1 cellular context compared by ENCODE assay signal in the genomic region with DNA sequence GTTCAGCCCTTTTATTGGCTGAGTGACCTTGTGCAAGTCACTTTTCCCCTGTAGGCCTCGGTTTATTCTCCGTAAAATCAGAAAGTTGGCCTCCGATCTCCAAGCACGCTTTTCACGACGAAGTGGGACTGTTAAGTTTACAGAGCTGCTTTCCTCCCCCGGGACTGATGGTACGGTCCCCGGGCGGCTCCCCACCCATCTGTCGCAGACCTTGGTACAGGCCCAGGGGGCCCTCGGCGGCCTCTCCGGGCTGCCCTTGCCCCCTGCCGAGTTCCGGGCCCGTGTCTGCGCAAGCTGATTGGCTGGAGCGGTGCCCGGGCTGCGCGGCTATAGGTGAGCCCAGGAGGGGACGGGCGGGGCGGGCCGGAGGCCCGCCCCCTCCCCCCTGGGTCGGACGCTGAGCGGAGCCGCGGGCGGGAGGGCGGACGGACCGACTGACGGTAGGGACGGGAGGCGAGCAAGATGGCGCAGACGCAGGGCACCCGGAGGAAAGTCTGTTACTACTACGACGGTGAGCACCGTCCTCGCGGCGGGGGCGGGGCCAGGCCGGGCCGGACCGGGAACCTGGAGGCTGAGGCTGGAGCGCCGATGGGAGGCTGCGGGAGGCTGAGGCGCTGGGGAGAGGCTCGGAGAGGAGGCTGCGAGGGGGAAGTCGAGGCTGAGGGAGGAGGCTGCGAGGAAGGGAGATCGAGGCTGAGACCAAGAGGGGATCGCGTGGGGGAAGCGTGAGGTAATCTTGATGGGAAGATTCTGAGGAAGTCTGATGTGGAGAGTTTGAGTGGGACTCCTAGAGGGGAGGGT.
TF ChIP-seq lines count a peak whose summit lies in the region.

A gene (plus strand): TSS at position 376 of the 801 bp plus-strand sequence. CDS start 87 bp downstream, at position 463.

TF ChIP-seq in K562, 482 proteins besides CTCF, POLR2A, EP300 and RAD21 (continued from another document and continues in another):
- TF ChIP-seq JUND (IDR thresholded peaks at IDR 0.05; ENCODE audit: borderline replicate concordance, low read depth, low read length) = peak; percentile 98
- no peak; the same call in 2 of the 3 replicates for TF ChIP-seq JUND (tag; IDR thresholded peaks at IDR 0.05; ENCODE audit: borderline replicate concordance, low read depth, low read length)
- TF ChIP-seq MCM5 (IDR thresholded peaks at IDR 0.05; ENCODE audit: low read depth) = no peak
- TF ChIP-seq ZNF263 (CRISPR knock-in tag; IDR thresholded peaks at IDR 0.05; ENCODE audit: borderline replicate concordance) = 0 out of 2 replicates have a peak, but pooled peaks have one; percentile 57
- no peak for TF ChIP-seq ZNF212 (CRISPR knock-in tag; IDR thresholded peaks at IDR 0.05)
- no peak for TF ChIP-seq ZNF436 (CRISPR knock-in tag; IDR thresholded peaks at IDR 0.05)
- TF ChIP-seq, protein P1, sequence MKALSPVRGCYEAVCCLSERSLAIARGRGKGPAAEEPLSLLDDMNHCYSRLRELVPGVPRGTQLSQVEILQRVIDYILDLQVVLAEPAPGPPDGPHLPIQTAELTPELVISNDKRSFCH (CRISPR knock-in tag; IDR thresholded peaks at IDR 0.05) = no peak
- TF ChIP-seq, protein P1 (tag; IDR thresholded peaks at IDR 0.05) = peak; percentile 66; the same call in 1 of the 2 replicates
- no peak for TF ChIP-seq CREBBP (IDR thresholded peaks at IDR 0.05; ENCODE audit: low read depth, low read length)
- TF ChIP-seq, protein P2, sequence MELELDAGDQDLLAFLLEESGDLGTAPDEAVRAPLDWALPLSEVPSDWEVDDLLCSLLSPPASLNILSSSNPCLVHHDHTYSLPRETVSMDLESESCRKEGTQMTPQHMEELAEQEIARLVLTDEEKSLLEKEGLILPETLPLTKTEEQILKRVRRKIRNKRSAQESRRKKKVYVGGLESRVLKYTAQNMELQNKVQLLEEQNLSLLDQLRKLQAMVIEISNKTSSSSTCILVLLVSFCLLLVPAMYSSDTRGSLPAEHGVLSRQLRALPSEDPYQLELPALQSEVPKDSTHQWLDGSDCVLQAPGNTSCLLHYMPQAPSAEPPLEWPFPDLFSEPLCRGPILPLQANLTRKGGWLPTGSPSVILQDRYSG (tag; conservative IDR thresholded peaks at IDR 0.05; ENCODE audit: low read depth) = 0 out of 2 replicates have a peak, but pooled peaks have one; percentile 8
- no peak for TF ChIP-seq IFI16 (CRISPR knock-in tag; IDR thresholded peaks at IDR 0.05)
- TF ChIP-seq NFE2 (IDR thresholded peaks at IDR 0.05; ENCODE audit: low read depth) = no peak
- TF ChIP-seq GTF2F1 (IDR thresholded peaks at IDR 0.05; ENCODE audit: low read depth, low read length) = 0 out of 2 replicates have a peak, but pooled peaks have one; percentile 5
- TF ChIP-seq HDAC1 (IDR thresholded peaks at IDR 0.05) = peak; percentile 61 to 89; a peak in 2 of 4 replicates
- no peak for TF ChIP-seq ZZZ3 (IDR thresholded peaks at IDR 0.05)
- no peak for TF ChIP-seq MAFK (IDR thresholded peaks at IDR 0.05; ENCODE audit: low read length)
- TF ChIP-seq ZNF778 (CRISPR knock-in tag; IDR thresholded peaks at IDR 0.05) = no peak
- no peak for TF ChIP-seq HMG20A (CRISPR knock-in tag; conservative IDR thresholded peaks at IDR 0.05)
- TF ChIP-seq, protein P3, sequence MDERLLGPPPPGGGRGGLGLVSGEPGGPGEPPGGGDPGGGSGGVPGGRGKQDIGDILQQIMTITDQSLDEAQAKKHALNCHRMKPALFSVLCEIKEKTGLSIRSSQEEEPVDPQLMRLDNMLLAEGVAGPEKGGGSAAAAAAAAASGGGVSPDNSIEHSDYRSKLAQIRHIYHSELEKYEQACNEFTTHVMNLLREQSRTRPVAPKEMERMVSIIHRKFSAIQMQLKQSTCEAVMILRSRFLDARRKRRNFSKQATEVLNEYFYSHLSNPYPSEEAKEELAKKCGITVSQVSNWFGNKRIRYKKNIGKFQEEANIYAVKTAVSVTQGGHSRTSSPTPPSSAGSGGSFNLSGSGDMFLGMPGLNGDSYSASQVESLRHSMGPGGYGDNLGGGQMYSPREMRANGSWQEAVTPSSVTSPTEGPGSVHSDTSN (CRISPR knock-in tag; IDR thresholded peaks at IDR 0.05; ENCODE audit: low read depth) = no peak
- TF ChIP-seq, protein P3 (tag; conservative IDR thresholded peaks at IDR 0.05; ENCODE audit: low read depth) = no peak
- no peak; the same call in 1 of the 2 replicates for TF ChIP-seq MYBL2 (IDR thresholded peaks at IDR 0.05; ENCODE audit: low read depth)
- TF ChIP-seq MYBL2 (CRISPR knock-in tag; IDR thresholded peaks at IDR 0.05; ENCODE audit: borderline replicate concordance) = no peak
- TF ChIP-seq SREBF2 (CRISPR knock-in tag; IDR thresholded peaks at IDR 0.05) = no peak; the same call in 1 of the 2 replicates
- TF ChIP-seq, protein P4, sequence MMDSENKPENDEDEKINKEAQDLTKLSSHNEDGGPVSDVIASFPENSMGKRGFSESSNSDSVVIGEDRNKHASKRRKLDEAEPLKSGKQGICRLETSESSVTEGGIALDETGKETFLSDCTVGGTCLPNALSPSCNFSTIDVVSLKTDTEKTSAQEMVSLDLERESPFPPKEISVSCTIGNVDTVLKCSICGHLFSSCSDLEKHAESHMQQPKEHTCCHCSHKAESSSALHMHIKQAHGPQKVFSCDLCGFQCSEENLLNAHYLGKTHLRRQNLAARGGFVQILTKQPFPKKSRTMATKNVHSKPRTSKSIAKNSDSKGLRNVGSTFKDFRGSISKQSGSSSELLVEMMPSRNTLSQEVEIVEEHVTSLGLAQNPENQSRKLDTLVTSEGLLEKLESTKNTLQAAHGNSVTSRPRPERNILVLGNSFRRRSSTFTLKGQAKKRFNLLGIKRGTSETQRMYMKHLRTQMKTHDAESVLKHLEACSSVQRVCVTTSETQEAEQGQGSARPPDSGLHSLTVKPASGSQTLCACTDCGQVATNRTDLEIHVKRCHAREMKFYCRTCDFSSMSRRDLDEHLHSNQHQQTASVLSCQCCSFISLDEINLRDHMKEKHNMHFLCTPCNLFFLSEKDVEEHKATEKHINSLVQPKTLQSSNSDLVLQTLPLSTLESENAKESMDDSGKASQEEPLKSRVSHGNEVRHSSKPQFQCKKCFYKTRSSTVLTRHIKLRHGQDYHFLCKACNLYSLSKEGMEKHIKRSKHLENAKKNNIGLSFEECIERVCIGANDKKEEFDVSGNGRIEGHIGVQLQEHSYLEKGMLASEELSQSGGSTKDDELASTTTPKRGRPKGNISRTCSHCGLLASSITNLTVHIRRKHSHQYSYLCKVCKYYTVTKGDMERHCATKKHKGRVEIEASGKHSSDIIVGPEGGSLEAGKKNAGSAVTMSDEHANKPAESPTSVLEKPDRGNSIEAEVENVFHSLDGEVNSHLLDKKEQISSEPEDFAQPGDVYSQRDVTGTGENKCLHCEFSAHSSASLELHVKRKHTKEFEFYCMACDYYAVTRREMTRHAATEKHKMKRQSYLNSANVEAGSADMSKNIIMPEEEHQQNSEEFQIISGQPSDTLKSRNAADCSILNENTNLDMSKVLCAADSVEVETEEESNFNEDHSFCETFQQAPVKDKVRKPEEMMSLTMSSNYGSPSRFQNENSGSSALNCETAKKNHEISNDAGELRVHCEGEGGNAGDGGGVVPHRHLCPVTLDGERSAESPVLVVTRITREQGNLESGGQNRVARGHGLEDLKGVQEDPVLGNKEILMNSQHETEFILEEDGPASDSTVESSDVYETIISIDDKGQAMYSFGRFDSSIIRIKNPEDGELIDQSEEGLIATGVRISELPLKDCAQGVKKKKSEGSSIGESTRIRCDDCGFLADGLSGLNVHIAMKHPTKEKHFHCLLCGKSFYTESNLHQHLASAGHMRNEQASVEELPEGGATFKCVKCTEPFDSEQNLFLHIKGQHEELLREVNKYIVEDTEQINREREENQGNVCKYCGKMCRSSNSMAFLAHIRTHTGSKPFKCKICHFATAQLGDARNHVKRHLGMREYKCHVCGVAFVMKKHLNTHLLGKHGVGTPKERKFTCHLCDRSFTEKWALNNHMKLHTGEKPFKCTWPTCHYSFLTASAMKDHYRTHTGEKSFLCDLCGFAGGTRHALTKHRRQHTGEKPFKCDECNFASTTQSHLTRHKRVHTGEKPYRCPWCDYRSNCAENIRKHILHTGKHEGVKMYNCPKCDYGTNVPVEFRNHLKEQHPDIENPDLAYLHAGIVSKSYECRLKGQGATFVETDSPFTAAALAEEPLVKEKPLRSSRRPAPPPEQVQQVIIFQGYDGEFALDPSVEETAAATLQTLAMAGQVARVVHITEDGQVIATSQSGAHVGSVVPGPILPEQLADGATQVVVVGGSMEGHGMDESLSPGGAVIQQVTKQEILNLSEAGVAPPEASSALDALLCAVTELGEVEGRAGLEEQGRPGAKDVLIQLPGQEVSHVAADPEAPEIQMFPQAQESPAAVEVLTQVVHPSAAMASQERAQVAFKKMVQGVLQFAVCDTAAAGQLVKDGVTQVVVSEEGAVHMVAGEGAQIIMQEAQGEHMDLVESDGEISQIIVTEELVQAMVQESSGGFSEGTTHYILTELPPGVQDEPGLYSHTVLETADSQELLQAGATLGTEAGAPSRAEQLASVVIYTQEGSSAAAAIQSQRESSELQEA (IDR thresholded peaks at IDR 0.05; ENCODE audit: low read depth) = no peak
- no peak for TF ChIP-seq HNRNPH1 (optimal IDR thresholded peaks at IDR 0.05; ENCODE audit: low read depth, low read length)
- TF ChIP-seq, protein P5, sequence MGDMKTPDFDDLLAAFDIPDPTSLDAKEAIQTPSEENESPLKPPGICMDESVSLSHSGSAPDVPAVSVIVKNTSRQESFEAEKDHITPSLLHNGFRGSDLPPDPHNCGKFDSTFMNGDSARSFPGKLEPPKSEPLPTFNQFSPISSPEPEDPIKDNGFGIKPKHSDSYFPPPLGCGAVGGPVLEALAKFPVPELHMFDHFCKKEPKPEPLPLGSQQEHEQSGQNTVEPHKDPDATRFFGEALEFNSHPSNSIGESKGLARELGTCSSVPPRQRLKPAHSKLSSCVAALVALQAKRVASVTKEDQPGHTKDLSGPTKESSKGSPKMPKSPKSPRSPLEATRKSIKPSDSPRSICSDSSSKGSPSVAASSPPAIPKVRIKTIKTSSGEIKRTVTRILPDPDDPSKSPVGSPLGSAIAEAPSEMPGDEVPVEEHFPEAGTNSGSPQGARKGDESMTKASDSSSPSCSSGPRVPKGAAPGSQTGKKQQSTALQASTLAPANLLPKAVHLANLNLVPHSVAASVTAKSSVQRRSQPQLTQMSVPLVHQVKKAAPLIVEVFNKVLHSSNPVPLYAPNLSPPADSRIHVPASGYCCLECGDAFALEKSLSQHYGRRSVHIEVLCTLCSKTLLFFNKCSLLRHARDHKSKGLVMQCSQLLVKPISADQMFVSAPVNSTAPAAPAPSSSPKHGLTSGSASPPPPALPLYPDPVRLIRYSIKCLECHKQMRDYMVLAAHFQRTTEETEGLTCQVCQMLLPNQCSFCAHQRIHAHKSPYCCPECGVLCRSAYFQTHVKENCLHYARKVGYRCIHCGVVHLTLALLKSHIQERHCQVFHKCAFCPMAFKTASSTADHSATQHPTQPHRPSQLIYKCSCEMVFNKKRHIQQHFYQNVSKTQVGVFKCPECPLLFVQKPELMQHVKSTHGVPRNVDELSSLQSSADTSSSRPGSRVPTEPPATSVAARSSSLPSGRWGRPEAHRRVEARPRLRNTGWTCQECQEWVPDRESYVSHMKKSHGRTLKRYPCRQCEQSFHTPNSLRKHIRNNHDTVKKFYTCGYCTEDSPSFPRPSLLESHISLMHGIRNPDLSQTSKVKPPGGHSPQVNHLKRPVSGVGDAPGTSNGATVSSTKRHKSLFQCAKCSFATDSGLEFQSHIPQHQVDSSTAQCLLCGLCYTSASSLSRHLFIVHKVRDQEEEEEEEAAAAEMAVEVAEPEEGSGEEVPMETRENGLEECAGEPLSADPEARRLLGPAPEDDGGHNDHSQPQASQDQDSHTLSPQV (IDR thresholded peaks at IDR 0.05) = peak; percentile 96
- TF ChIP-seq C11orf30 (IDR thresholded peaks at IDR 0.05; ENCODE audit: low read depth) = no peak; the same call in 1 of the 2 replicates
- no peak; the same call in 1 of the 2 replicates for TF ChIP-seq CREB1 (IDR thresholded peaks at IDR 0.05)
- peak; percentile 68; the same call in 1 of the 2 replicates for TF ChIP-seq CREB1 (CRISPR knock-in tag; IDR thresholded peaks at IDR 0.05)
- peak; percentile 96 for TF ChIP-seq TAF7 (tag; IDR thresholded peaks at IDR 0.05)
- TF ChIP-seq HDAC3 (IDR thresholded peaks at IDR 0.05; ENCODE audit: borderline replicate concordance, partially characterized antibody) = no peak
- TF ChIP-seq NFE2L1 (tag; IDR thresholded peaks at IDR 0.05; ENCODE audit: borderline replicate concordance, low read depth) = no peak
- TF ChIP-seq ARID1B (IDR thresholded peaks at IDR 0.05) = peak; percentile 30
- no peak for TF ChIP-seq SRSF1 (IDR thresholded peaks at IDR 0.05; ENCODE audit: low read depth, low read length)
- peak; percentile 34 for TF ChIP-seq ZFP36 (IDR thresholded peaks at IDR 0.05; ENCODE audit: low read depth, low read length, partially characterized antibody)
- TF ChIP-seq ILF3 (IDR thresholded peaks at IDR 0.05; ENCODE audit: borderline replicate concordance) = no peak
- TF ChIP-seq, protein P6, sequence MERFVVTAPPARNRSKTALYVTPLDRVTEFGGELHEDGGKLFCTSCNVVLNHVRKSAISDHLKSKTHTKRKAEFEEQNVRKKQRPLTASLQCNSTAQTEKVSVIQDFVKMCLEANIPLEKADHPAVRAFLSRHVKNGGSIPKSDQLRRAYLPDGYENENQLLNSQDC (CRISPR knock-in tag; IDR thresholded peaks at IDR 0.05) = peak; percentile 75; the same call in 1 of the 2 replicates
- TF ChIP-seq ZNF589 (CRISPR knock-in tag; IDR thresholded peaks at IDR 0.05; ENCODE audit: low read depth) = no peak
- TF ChIP-seq NEUROD1 (IDR thresholded peaks at IDR 0.05; ENCODE audit: borderline replicate concordance, low read depth, low read length, partially characterized antibody) = peak; percentile 91
- no peak for TF ChIP-seq RBM34 (IDR thresholded peaks at IDR 0.05; ENCODE audit: borderline replicate concordance, insufficient read depth, low read length)
- TF ChIP-seq, protein P7, sequence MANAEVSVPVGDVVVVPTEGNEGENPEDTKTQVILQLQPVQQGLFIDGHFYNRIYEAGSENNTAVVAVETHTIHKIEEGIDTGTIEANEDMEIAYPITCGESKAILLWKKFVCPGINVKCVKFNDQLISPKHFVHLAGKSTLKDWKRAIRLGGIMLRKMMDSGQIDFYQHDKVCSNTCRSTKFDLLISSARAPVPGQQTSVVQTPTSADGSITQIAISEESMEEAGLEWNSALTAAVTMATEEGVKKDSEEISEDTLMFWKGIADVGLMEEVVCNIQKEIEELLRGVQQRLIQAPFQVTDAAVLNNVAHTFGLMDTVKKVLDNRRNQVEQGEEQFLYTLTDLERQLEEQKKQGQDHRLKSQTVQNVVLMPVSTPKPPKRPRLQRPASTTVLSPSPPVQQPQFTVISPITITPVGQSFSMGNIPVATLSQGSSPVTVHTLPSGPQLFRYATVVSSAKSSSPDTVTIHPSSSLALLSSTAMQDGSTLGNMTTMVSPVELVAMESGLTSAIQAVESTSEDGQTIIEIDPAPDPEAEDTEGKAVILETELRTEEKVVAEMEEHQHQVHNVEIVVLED (CRISPR knock-in tag; IDR thresholded peaks at IDR 0.05) = no peak
- no peak for TF ChIP-seq NUFIP1 (IDR thresholded peaks at IDR 0.05; ENCODE audit: partially characterized antibody)
- TF ChIP-seq ZNF175 (CRISPR knock-in tag; IDR thresholded peaks at IDR 0.05; ENCODE audit: low read depth) = 0 out of 2 replicates have a peak, but pooled peaks have one; percentile 67
